ENCODE assay signal across 6 cellular contexts in genomic region chr2:50455351-50455750, GRCh38.
"Had no signal": no experiment of that assay in that cellular context is flagged by ENCODE, and none has a peak within 500 bp of the region (broad histone marks: within the 10 kb centered on the region; RNA-seq: fewer than 3 reads in every experiment).

No MANE protein-coding gene starts in this region.

- DNase-seq: IMR-90, KBM-7, KG1 had no signal

- ATAC-seq: HepG2, K562 had no signal

- H3K4me3 ChIP-seq: K562 had no signal

- H3K27ac ChIP-seq: HL-60 had no signal
